ENCODE assay signal across 31 cellular contexts in genomic region chr3:8552223-8552762, GRCh38.
"Had no signal": no experiment of that assay in that cellular context is flagged by ENCODE, and none has a peak within 500 bp of the region (broad histone marks: within the 10 kb centered on the region; RNA-seq: fewer than 3 reads in every experiment).

No MANE protein-coding gene starts in this region.

- H3K27ac Mint-ChIP-seq: activated CD4-positive, alpha-beta T cell treated with anti-CD3 and anti-CD28 coated beads for 36 hours; activated CD8-positive, alpha-beta memory T cell treated with anti-CD3 and anti-CD28 coated beads, Interleukin-2, amount 10 ng/mL, durations not matched to agents 7 days and 5 days; activated CD8-positive, alpha-beta T cell treated with anti-CD3 and anti-CD28 coated beads, Interleukin-2, amount 10 ng/mL, durations not matched to agents 7 days and 5 days; activated naive CD4-positive, alpha-beta T cell treated with anti-CD3 and anti-CD28 coated beads, Interleukin-2, amount 50 U/mL, for 72 hours; activated T-cell treated with anti-CD3 and anti-CD28 coated beads, Interleukin-2, amount 50 U/mL, for 72 hours; effector memory CD8-positive, alpha-beta T cell; nephron progenitor cell; stimulated activated memory B cell treated with anti-CD40 and anti-IgM and Interleukin-4, amounts not matched to agents 10 μg/mL and 1 μg/mL and 100 μg/mL, for 72 hours; T-helper 2 cell treated with Interferon-gamma antibody and Interleukin-4, amounts not matched to agents 5 μg/mL and 100 μg/mL, for 36 hours had no signal

- H3K4me1 Mint-ChIP-seq: activated CD4-positive, alpha-beta T cell treated with anti-CD3 and anti-CD28 coated beads for 36 hours; activated CD8-positive, alpha-beta memory T cell treated with anti-CD3 and anti-CD28 coated beads, Interleukin-2, amount 10 ng/mL, durations not matched to agents 7 days and 5 days; stimulated activated memory B cell treated with anti-CD40 and anti-IgM and Interleukin-4, amounts not matched to agents 10 μg/mL and 1 μg/mL and 100 μg/mL, for 72 hours; stimulated activated naive CD8-positive, alpha-beta T cell treated with anti-CD3 and anti-CD28 coated beads, Interleukin-15, amount 100 ng/mL, for 72 hours had no signal

- H3K9me3 ChIP-seq: body of pancreas, neutrophil, tibial nerve had no signal

- ATAC-seq: activated CD4-positive, alpha-beta T cell treated with anti-CD3 and anti-CD28 coated beads for 36 hours; activated CD8-positive, alpha-beta memory T cell treated with anti-CD3 and anti-CD28 coated beads, Interleukin-2, amount 10 ng/mL, durations not matched to agents 7 days and 5 days; activated CD8-positive, alpha-beta T cell treated with anti-CD3 and anti-CD28 coated beads, Interleukin-2, amount 10 ng/mL, durations not matched to agents 7 days and 5 days; activated naive CD4-positive, alpha-beta T cell treated with anti-CD3 and anti-CD28 coated beads, Interleukin-2, amount 50 U/mL, for 72 hours; activated T-cell treated with anti-CD3 and anti-CD28 coated beads, Interleukin-2, amount 50 U/mL, for 72 hours; body of pancreas; effector memory CD8-positive, alpha-beta T cell; left cardiac atrium; left ventricle myocardium superior; sciatic nerve; stimulated activated memory B cell treated with anti-CD40 and anti-IgM and Interleukin-4, amounts not matched to agents 10 μg/mL and 1 μg/mL and 100 μg/mL, for 72 hours had no signal

- H3K27me3 ChIP-seq: body of pancreas, cardiac muscle cell, neutrophil, tibial nerve had no signal

- H3K27me3 Mint-ChIP-seq: activated CD4-positive, alpha-beta T cell treated with anti-CD3 and anti-CD28 coated beads for 36 hours; activated CD8-positive, alpha-beta memory T cell treated with anti-CD3 and anti-CD28 coated beads, Interleukin-2, amount 10 ng/mL, durations not matched to agents 7 days and 5 days; effector memory CD8-positive, alpha-beta T cell; stimulated activated memory B cell treated with anti-CD40 and anti-IgM and Interleukin-4, amounts not matched to agents 10 μg/mL and 1 μg/mL and 100 μg/mL, for 72 hours; stimulated activated naive CD8-positive, alpha-beta T cell treated with anti-CD3 and anti-CD28 coated beads, Interleukin-15, amount 100 ng/mL, for 72 hours had no signal

- H3K36me3 Mint-ChIP-seq: activated CD8-positive, alpha-beta memory T cell treated with anti-CD3 and anti-CD28 coated beads, Interleukin-2, amount 10 ng/mL, durations not matched to agents 7 days and 5 days; activated naive CD4-positive, alpha-beta T cell treated with anti-CD3 and anti-CD28 coated beads, Interleukin-2, amount 50 U/mL, for 72 hours had no signal

- H3K36me3 ChIP-seq: cardiac muscle cell, neutrophil had no signal

- H3K9me3 Mint-ChIP-seq: activated naive CD4-positive, alpha-beta T cell treated with anti-CD3 and anti-CD28 coated beads, Interleukin-2, amount 50 U/mL, for 72 hours; activated T-cell treated with anti-CD3 and anti-CD28 coated beads, Interleukin-2, amount 50 U/mL, for 72 hours; effector memory CD8-positive, alpha-beta T cell; nephron progenitor cell; stimulated activated memory B cell treated with anti-CD40 and anti-IgM and Interleukin-4, amounts not matched to agents 10 μg/mL and 1 μg/mL and 100 μg/mL, for 72 hours; stimulated activated naive CD8-positive, alpha-beta T cell treated with anti-CD3 and anti-CD28 coated beads, Interleukin-15, amount 100 ng/mL, for 72 hours; T-helper 2 cell treated with Interferon-gamma antibody and Interleukin-4, amounts not matched to agents 5 μg/mL and 100 μg/mL, for 36 hours had no signal

- H3K4me3 ChIP-seq: body of pancreas, cardiac muscle cell, tibial nerve had no signal

- H3K27ac ChIP-seq: body of pancreas, cardiac muscle cell, neutrophil had no signal

- H3K4me3 Mint-ChIP-seq: activated CD4-positive, alpha-beta T cell treated with anti-CD3 and anti-CD28 coated beads for 36 hours; activated CD8-positive, alpha-beta memory T cell treated with anti-CD3 and anti-CD28 coated beads, Interleukin-2, amount 10 ng/mL, durations not matched to agents 7 days and 5 days; activated CD8-positive, alpha-beta T cell treated with anti-CD3 and anti-CD28 coated beads, Interleukin-2, amount 10 ng/mL, durations not matched to agents 7 days and 5 days; activated T-cell treated with anti-CD3 and anti-CD28 coated beads, Interleukin-2, amount 50 U/mL, for 72 hours; effector memory CD8-positive, alpha-beta T cell; nephron progenitor cell; stimulated activated memory B cell treated with anti-CD40 and anti-IgM and Interleukin-4, amounts not matched to agents 10 μg/mL and 1 μg/mL and 100 μg/mL, for 72 hours; stimulated activated naive CD8-positive, alpha-beta T cell treated with anti-CD3 and anti-CD28 coated beads, Interleukin-15, amount 100 ng/mL, for 72 hours; T-helper 2 cell treated with Interferon-gamma antibody and Interleukin-4, amounts not matched to agents 5 μg/mL and 100 μg/mL, for 36 hours had no signal

- DNase-seq: activated CD4-positive, alpha-beta T cell treated with anti-CD3 and anti-CD28 coated beads for 36 hours; activated CD4-positive, CD25-positive, alpha-beta regulatory T cell; activated CD8-positive, alpha-beta memory T cell treated with anti-CD3 and anti-CD28 coated beads, Interleukin-2, amount 10 ng/mL, durations not matched to agents 7 days and 5 days; activated CD8-positive, alpha-beta T cell treated with anti-CD3 and anti-CD28 coated beads, Interleukin-2, amount 10 ng/mL, durations not matched to agents 7 days and 5 days; activated naive CD4-positive, alpha-beta T cell; activated T-cell treated with anti-CD3 and anti-CD28 coated beads for 4 hours; activated T-cell treated with anti-CD3 and anti-CD28 coated beads, Interleukin-2, amount 50 U/mL, for 72 hours; anterior cingulate cortex; body of pancreas; cerebellar nuclear complex; cortex of kidney; effector memory CD8-positive, alpha-beta T cell; erythroblast; head of caudate nucleus; hippocampal formation; left cardiac atrium; left ventricle myocardium superior; nephron progenitor cell; small intestine; stimulated activated CD4-positive, alpha-beta T cell treated with anti-CD3 and anti-CD28 coated beads, Interleukin-1b, Interleukin-23, amount 100 ng/mL, for 48 hours; stimulated activated CD4-positive, alpha-beta T cell treated with anti-CD3 and anti-CD28 coated beads, Interleukin-4, amount 100 ng/mL, for 4 hours; stimulated activated CD8-positive, alpha-beta memory T cell treated with anti-CD3 and anti-CD28 coated beads, Interleukin-4, amount 100 ng/mL, for 48 hours; stimulated activated naive CD8-positive, alpha-beta T cell treated with anti-CD3 and anti-CD28 coated beads, Interleukin-15, amount 100 ng/mL, for 72 hours; T-helper 1 cell had no signal
